8 cellular contexts compared by ENCODE assay signal in the genomic region with DNA sequence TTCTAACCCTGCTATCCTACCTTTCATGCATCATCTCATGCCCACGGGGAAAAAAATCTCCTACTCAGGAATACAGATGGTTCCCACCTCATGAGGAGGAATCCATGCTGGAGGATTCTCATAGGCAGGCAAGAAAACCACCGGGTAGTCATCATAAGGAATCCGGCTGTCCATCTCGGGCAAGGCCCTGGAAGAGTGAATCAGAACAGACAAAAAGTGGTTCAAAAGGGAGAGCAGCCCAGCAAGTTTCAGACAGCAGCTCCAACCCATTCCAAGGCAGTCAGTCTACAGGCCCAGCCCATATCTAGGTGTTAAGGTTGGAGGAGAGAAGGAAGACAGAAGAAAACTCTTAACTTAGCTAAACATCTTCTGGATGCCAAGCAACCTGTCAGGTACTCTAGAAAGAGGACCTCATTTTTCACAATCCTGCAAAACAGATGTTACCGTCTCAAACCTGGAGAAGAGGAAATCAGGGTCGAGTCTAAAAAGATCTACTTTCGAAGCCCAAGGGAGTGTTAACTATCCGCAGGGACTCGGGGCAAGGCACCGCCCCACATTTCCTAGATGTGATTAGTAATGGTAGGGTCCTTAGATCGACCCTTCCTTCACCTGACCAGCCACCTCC. TPM values are rescaled to one million over a fixed set of nuclear protein-coding genes. Genes with fewer than 3 reads are reported as not detected.
DNase-seq lines count a peak whose midpoint lies in the region; ATAC-seq, FAIRE-seq and TF ChIP-seq lines count a peak whose summit lies in the region.

No MANE protein-coding gene starts in this region.

- POLR2A ChIA-PET in CD4-positive, alpha-beta memory T cell (lab: Charles Lee; ENCODE audit: partially characterized antibody) = interaction anchor here (0.8 to 1.0 kb wide), 2 partner anchors 143 to 156 kb away, joined by 3 to 5 read pairs; partner anchors contain the start of gene IGBP1

- no peaks in the 10 kb centered on the region for H3K27me3 ChIP-seq in CD4-positive, alpha-beta memory T cell (ENCODE audit: insufficient read depth, low read length)
- H3K27me3 ChIP-seq in HL-60 (ENCODE audit: insufficient read depth, poor library complexity, severe bottlenecking) (no peaks in the 10 kb centered on the region), bronchial epithelial cell (ENCODE audit: control insufficient read depth, insufficient read depth, low read length) (no peaks in the 10 kb centered on the region), mucosa of stomach (ENCODE audit: control insufficient read depth, insufficient read depth, low read length) (no peaks in the 10 kb centered on the region)

- H3K36me3 Mint-ChIP-seq in CD4-positive, alpha-beta memory T cell = peaks cover 8 to 26% of the 10 kb centered on the region in 2 donors

- H3K9me3 ChIP-seq in CD4-positive, alpha-beta memory T cell (ENCODE audit: control insufficient read depth in 1 of 2, low read length in 2 of 2) = no peaks in the 10 kb centered on the region
- H3K9me3 ChIP-seq in mucosa of stomach (ENCODE audit: control insufficient read depth, low read length) = no peaks in the 10 kb centered on the region

- H3K36me3 ChIP-seq in CD4-positive, alpha-beta memory T cell (ENCODE audit: insufficient read depth, low read length) = peaks cover 6% of the 10 kb centered on the region
- peaks cover 2% of the 10 kb centered on the region for H3K36me3 ChIP-seq in bronchial epithelial cell (ENCODE audit: control insufficient read depth, insufficient read depth, low read length)
- H3K36me3 ChIP-seq in mucosa of stomach (ENCODE audit: control insufficient read depth, insufficient read depth, low read length) = no peaks in the 10 kb centered on the region

- peaks cover 5 to 21% (median 11%) of the 10 kb centered on the region in 4 donors for H3K4me1 Mint-ChIP-seq in CD4-positive, alpha-beta memory T cell

- DNase-seq in CD4-positive, alpha-beta memory T cell = peak in 1 of 5 donors; percentile 0
- DNase-seq in HL-60 (ENCODE audit: low read depth in 1 of 2, low spot score in 1 of 2) = no peak
- peak; percentile 3 for DNase-seq in bronchial epithelial cell (ENCODE audit: low read depth)
- no peak for DNase-seq in NCI-H1436 (lab: John Stamatoyannopoulos, UW)
- DNase-seq in urothelium cell line (ENCODE audit: low spot score) = no peak
- no peak for DNase-seq in HPDE6-E6E7 (ENCODE audit: extremely low spot score)

- peak overlapping the region; percentile 66 for H3K27ac ChIP-seq in CD4-positive, alpha-beta memory T cell (ENCODE audit: low read depth, low read length)
- peak overlapping the region; percentile 50 for H3K27ac ChIP-seq in HL-60 (replicated peaks)

- peaks cover 0 to 1% (median 0%) of the 10 kb centered on the region in 8 donors for H3K9me3 Mint-ChIP-seq in CD4-positive, alpha-beta memory T cell

- no peak for ATAC-seq in HG03439 (IDR thresholded peaks at IDR 0.05; ENCODE audit: unreplicated experiment)

- no peak for FAIRE-seq in bronchial epithelial cell (lab: Jason Lieb, UNC)
- no peak for FAIRE-seq in urothelium cell line (lab: Jason Lieb, UNC)

- H3K27me3 Mint-ChIP-seq in CD4-positive, alpha-beta memory T cell = no peaks in the 10 kb centered on the region

- H3K4me3 ChIP-seq in CD4-positive, alpha-beta memory T cell (ENCODE audit: low read length in 2 of 2) = peak overlapping the region; percentile 6 to 72
- peak overlapping the region; percentile 70 for H3K4me3 ChIP-seq in HL-60 (replicated peaks; ENCODE audit: insufficient read depth, low read length)
- H3K4me3 ChIP-seq in bronchial epithelial cell (ENCODE audit: low read depth, low read length) = peak overlapping the region; percentile 74
- peak overlapping the region; percentile 86 for H3K4me3 ChIP-seq in mucosa of stomach (ENCODE audit: low read length)

- peak overlapping the region; percentile 75 to 94 (median 88) for H3K27ac Mint-ChIP-seq in CD4-positive, alpha-beta memory T cell

- CTCF ChIA-PET in CD4-positive, alpha-beta memory T cell (lab: Charles Lee; ENCODE audit: partially characterized antibody) = interaction anchor here (0.9 to 2.1 kb wide), 3 partner anchors 10 to 156 kb away, joined by 3 to 6 read pairs (median 6); partner anchors contain the start of gene IGBP1

- peak overlapping the region; percentile 87 to 94 (median 88) for H3K4me3 Mint-ChIP-seq in CD4-positive, alpha-beta memory T cell

- intact Hi-C loops in CD4-positive, alpha-beta memory T cell (cut with micrococcal nuclease) = no loop called here

- peak overlapping the region; percentile 73 for H3K9ac ChIP-seq in mucosa of stomach (ENCODE audit: low read length)

- TF ChIP-seq CTCF in HL-60 (IDR thresholded peaks at IDR 0.05; ENCODE audit: insufficient read depth, low read length) (no peak), bronchial epithelial cell (IDR thresholded peaks at IDR 0.05; ENCODE audit: insufficient read depth, low read length, severe bottlenecking) (no peak)

- H3K4me1 ChIP-seq in CD4-positive, alpha-beta memory T cell (ENCODE audit: insufficient read depth, low read length) = peaks cover 10% of the 10 kb centered on the region
- H3K4me1 ChIP-seq in mucosa of stomach (ENCODE audit: control insufficient read depth, insufficient read depth, low read length) = no peaks in the 10 kb centered on the region

RNA-seq across cellular contexts. Expression of gene PDZD11, which starts 0.4 kb away (rescaled TPM):
- total RNA-seq in CD4-positive, alpha-beta memory T cell = 10 to 100 TPM; 12.7 to 12.9 TPM
- polyA plus RNA-seq in CD4-positive, alpha-beta memory T cell = 10 to 100 TPM; 38.9 to 52.3 TPM
- total RNA-seq in bronchial epithelial cell = 18.7 and 31.0 TPM in 2 replicates

RNA-seq across cellular contexts. Expression of gene KIF4A, which starts 0.6 kb away (rescaled TPM):
- under 1 TPM; 0.08 to 0.17 TPM for total RNA-seq in CD4-positive, alpha-beta memory T cell
- not detected for polyA plus RNA-seq in CD4-positive, alpha-beta memory T cell
- total RNA-seq in bronchial epithelial cell = 0.26 and 0.64 TPM in 2 replicates

RNA-seq across cellular contexts. Expression of gene RAB41, which starts 7.3 kb away (rescaled TPM):
- total RNA-seq in CD4-positive, alpha-beta memory T cell = not detected
- not detected for polyA plus RNA-seq in CD4-positive, alpha-beta memory T cell
- not detected in 2 replicates for total RNA-seq in bronchial epithelial cell

RNA-seq across cellular contexts. Expression of gene ARR3, which starts 21.1 kb away (rescaled TPM):
- not detected for total RNA-seq in CD4-positive, alpha-beta memory T cell
- not detected for polyA plus RNA-seq in CD4-positive, alpha-beta memory T cell
- total RNA-seq in bronchial epithelial cell = not detected in 2 replicates

RNA-seq across cellular contexts. Expression of gene P2RY4, which starts 29.3 kb away (rescaled TPM):
- total RNA-seq in CD4-positive, alpha-beta memory T cell = under 1 TPM in 1 of 2 experiments, not detected in 1; 0.35 TPM
- not detected for polyA plus RNA-seq in CD4-positive, alpha-beta memory T cell
- total RNA-seq in bronchial epithelial cell = 0.13 TPM in 1 of 2 replicates, not detected in the other
